Comparison of ENCODE assay signal across 23 cellular contexts in the genomic region with DNA sequence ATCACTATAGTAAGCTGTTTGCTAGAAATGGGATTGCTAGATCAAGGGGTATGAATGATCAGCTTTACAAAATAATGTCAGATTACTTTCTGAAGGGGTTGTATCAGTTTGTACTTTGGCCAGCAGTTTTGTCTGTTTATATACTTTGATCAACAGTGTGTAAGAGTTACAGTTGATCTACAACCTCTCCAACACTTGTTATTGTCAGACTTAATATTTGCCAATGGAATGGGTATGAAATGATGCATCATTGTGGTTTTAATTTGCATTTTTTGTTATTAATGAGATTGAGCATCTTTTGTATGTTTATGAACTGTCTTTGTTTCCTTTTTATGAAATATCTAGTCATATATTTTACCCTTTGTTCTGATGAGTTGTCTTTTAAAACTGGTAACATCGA.
"Had no signal": no experiment of that assay in that cellular context is flagged by ENCODE, and none has a peak within 500 bp of the region (broad histone marks: within the 10 kb centered on the region; RNA-seq: fewer than 3 reads in every experiment).

No MANE protein-coding gene starts in this region.

- H3K27ac ChIP-seq: adrenal gland, heart left ventricle, ovary, prostate gland, spleen, upper lobe of left lung had no signal

- ATAC-seq: activated CD4-positive, alpha-beta T cell treated with anti-CD3 and anti-CD28 coated beads for 36 hours; heart left ventricle; left lobe of liver; naive thymus-derived CD4-positive, alpha-beta T cell; WTC11 had no signal

- FAIRE-seq: bronchial epithelial cell, endometrium, kidney had no signal

- H3K4me1 ChIP-seq: prostate gland had no signal

- DNase-seq: activated CD4-positive, alpha-beta T cell treated with anti-CD3 and anti-CD28 coated beads for 36 hours; activated CD4-positive, alpha-beta T cell treated with anti-CD3 and anti-CD28 coated beads, Interleukin-2, amount 50 U/mL, for 4 hours; activated CD8-positive, alpha-beta memory T cell treated with anti-CD3 and anti-CD28 coated beads, Interleukin-2, amount 50 U/mL, for 48 hours; activated effector memory CD4-positive, alpha-beta T cell treated with anti-CD3 and anti-CD28 coated beads, Interleukin-2, amount 50 U/mL, for 16 hours; activated naive CD4-positive, alpha-beta T cell treated with anti-CD3 and anti-CD28 coated beads, Interleukin-2, amount 10 ng/mL, durations not matched to agents 7 days and 5 days; activated T-cell treated with anti-CD3 and anti-CD28 coated beads, Interleukin-2, amount 50 U/mL, for 48 hours; adrenal gland; cerebellar nuclear complex; heart left ventricle; naive thymus-derived CD4-positive, alpha-beta T cell; ovary; spleen; stimulated activated CD4-positive, alpha-beta T cell treated with anti-CD3 and anti-CD28 coated beads, Interleukin-4, amount 100 ng/mL, for 1 hour; stimulated activated naive CD4-positive, alpha-beta T cell treated with Interleukin-2 at 50 U/mL for 16 hours; T-helper 9 cell; upper lobe of left lung had no signal

- H3K27me3 ChIP-seq: adrenal gland, heart left ventricle, ovary, spleen, upper lobe of left lung had no signal

- H3K36me3 Mint-ChIP-seq: WTC11 had no signal

- H3K27ac Mint-ChIP-seq: activated CD4-positive, alpha-beta T cell treated with anti-CD3 and anti-CD28 coated beads for 36 hours; activated naive CD4-positive, alpha-beta T cell treated with anti-CD3 and anti-CD28 coated beads, Interleukin-2, amount 10 ng/mL, durations not matched to agents 7 days and 5 days; WTC11 had no signal

- H3K36me3 ChIP-seq: adrenal gland, heart left ventricle, ovary, prostate gland, spleen, upper lobe of left lung had no signal

- H3K4me3 Mint-ChIP-seq: activated CD4-positive, alpha-beta T cell treated with anti-CD3 and anti-CD28 coated beads for 36 hours; activated naive CD4-positive, alpha-beta T cell treated with anti-CD3 and anti-CD28 coated beads, Interleukin-2, amount 10 ng/mL, durations not matched to agents 7 days and 5 days; WTC11 had no signal

- H3K4me3 ChIP-seq: adrenal gland, heart left ventricle, lung, ovary, prostate gland, spleen, upper lobe of left lung had no signal

- H3K9me3 ChIP-seq: adrenal gland, ovary, prostate gland, upper lobe of left lung had no signal

- H3K27me3 Mint-ChIP-seq: activated CD4-positive, alpha-beta T cell treated with anti-CD3 and anti-CD28 coated beads for 36 hours had no signal
